Comparison of ENCODE assay signal across 1 cellular context in the genomic region with DNA sequence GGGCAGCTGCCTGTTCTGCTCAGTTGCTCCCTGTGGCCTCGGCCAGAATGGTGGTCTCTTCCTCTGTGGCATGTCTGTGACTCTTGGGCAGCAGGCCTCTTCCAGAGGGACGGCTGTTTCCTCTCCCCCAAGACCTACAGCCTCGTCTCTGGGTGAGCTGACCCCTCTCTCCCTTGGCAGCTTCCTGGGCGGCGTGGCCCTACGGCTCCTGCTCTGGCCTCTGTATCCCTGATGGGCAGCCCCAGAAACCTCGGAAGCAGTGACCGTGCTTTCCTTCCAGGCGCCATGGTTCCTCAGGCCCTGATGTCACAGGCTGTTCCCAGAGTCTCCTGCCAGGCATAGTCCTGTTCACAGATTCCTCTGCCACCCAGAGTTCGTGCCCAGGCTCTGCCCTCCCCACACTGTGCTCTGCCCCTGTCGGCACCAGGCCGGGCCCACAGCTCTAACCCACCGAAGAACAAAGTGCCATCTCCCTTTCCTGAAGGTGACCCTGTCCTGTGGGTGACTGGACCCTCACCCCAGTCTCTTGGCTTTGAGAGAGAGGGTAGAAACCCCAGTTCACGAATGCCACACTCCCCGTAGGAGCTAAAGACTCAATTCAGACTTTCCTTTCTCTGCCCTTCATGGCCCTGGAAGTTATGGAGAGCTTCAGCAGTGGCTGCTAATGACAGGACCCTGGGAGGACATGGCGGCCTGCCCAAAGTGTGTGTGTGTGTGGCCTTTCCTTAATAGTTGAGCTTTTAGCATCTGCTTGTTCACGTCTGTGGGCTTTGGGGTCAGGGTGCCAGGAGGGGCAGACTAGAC.
TF ChIP-seq lines count a peak whose summit lies in the region.

No MANE protein-coding gene starts in this region.

TF ChIP-seq in H1, 55 proteins besides CTCF, POLR2A, EP300 and RAD21:
- TF ChIP-seq TAF7 (optimal IDR thresholded peaks at IDR 0.05; ENCODE audit: borderline replicate concordance, low read depth, low read length) (no peak), CEBPB (IDR thresholded peaks at IDR 0.05; ENCODE audit: low read depth, low read length) (no peak), CTBP2 (IDR thresholded peaks at IDR 0.05; ENCODE audit: borderline replicate concordance, insufficient read depth, insufficient read length, low read length) (no peak)
- TF ChIP-seq, protein P1, sequence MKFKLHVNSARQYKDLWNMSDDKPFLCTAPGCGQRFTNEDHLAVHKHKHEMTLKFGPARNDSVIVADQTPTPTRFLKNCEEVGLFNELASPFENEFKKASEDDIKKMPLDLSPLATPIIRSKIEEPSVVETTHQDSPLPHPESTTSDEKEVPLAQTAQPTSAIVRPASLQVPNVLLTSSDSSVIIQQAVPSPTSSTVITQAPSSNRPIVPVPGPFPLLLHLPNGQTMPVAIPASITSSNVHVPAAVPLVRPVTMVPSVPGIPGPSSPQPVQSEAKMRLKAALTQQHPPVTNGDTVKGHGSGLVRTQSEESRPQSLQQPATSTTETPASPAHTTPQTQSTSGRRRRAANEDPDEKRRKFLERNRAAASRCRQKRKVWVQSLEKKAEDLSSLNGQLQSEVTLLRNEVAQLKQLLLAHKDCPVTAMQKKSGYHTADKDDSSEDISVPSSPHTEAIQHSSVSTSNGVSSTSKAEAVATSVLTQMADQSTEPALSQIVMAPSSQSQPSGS (IDR thresholded peaks at IDR 0.05; ENCODE audit: low read length) = no peak
TF ChIP-seq in H1: peak in this region for 0.
